18 cellular contexts compared by ENCODE assay signal in genomic region chr1:200388791-200389190, GRCh38. TPM values are rescaled to one million over a fixed set of nuclear protein-coding genes. Genes with fewer than 3 reads are reported as not detected.
DNase-seq lines count a peak whose midpoint lies in the region; FAIRE-seq and TF ChIP-seq lines count a peak whose summit lies in the region.
"Had no signal": no experiment of that assay in that cellular context is flagged by ENCODE, and none has a peak within 500 bp of the region (broad histone marks: within the 10 kb centered on the region; RNA-seq: fewer than 3 reads in every experiment).

No MANE protein-coding gene starts in this region.

- no peak overlapping the region for H3K27ac Mint-ChIP-seq in MCF 10A (ENCODE audit: low read depth, unreplicated experiment)
- H3K27ac Mint-ChIP-seq in astrocyte (ENCODE audit: unreplicated experiment) = no peak overlapping the region
- H3K27ac Mint-ChIP-seq: T-cell had no signal

- no peak overlapping the region for H4K8ac ChIP-seq in mesenchymal stem cell (ENCODE audit: low read length)

- no peaks in the 10 kb centered on the region for H3K79me1 ChIP-seq in mesenchymal stem cell (replicated peaks; ENCODE audit: low read length, poor library complexity, severe bottlenecking)

- H3K4me3 Mint-ChIP-seq in MCF 10A (ENCODE audit: unreplicated experiment) (no peak overlapping the region), astrocyte (ENCODE audit: unreplicated experiment) (no peak overlapping the region)
- H3K4me3 Mint-ChIP-seq: T-cell had no signal

- H3K27me3 ChIP-seq in breast epithelium (no peaks in the 10 kb centered on the region), astrocyte (ENCODE audit: insufficient read depth, low read length) (no peaks in the 10 kb centered on the region), mesenchymal stem cell (ENCODE audit: control insufficient read depth in 1 of 2, insufficient read depth in 1 of 2, low read length in 2 of 2) (no peaks in the 10 kb centered on the region), SJCRH30 (no peaks in the 10 kb centered on the region)
- H3K27me3 ChIP-seq: BLaER1 treated with 17β-estradiol and CSF1 and Interleukin-3, amounts not matched to agents 10 nM and 100 nM had no signal

- intact Hi-C loops in MCF 10A (cut with micrococcal nuclease) (no loop called here), breast epithelium (cut with DNase I; ENCODE audit: low total_unique reads) (no loop called here)

- H4K20me1 ChIP-seq in astrocyte (ENCODE audit: insufficient read depth, low read length) = no peaks in the 10 kb centered on the region
- H4K20me1 ChIP-seq: BLaER1 treated with 17β-estradiol and CSF1 and Interleukin-3, amounts not matched to agents 10 nM and 100 nM had no signal

- H3K36me3 Mint-ChIP-seq in MCF 10A (ENCODE audit: insufficient read depth, unreplicated experiment) = no peaks in the 10 kb centered on the region
- H3K36me3 Mint-ChIP-seq in astrocyte (ENCODE audit: low read depth, unreplicated experiment) = no peaks in the 10 kb centered on the region
- H3K36me3 Mint-ChIP-seq: T-cell had no signal

- H3K4me1 Mint-ChIP-seq in MCF 10A (ENCODE audit: insufficient read depth, unreplicated experiment) (no peaks in the 10 kb centered on the region), astrocyte (ENCODE audit: low read depth, unreplicated experiment) (peaks cover 7% of the 10 kb centered on the region)
- H3K4me1 Mint-ChIP-seq: T-cell had no signal

- CTCF ChIA-PET in MCF 10A (lab: Yijun Ruan, JAX) = interaction anchor here (0.7 to 1.1 kb wide), 3 partner anchors 12 to 706 kb away, joined by 3 to 4 read pairs (median 3); no protein-coding TSS in a partner anchor

- TF ChIP-seq CTCF in MCF 10A (IDR thresholded peaks at IDR 0.05; ENCODE audit: unreplicated experiment) (no peak), breast epithelium (IDR thresholded peaks at IDR 0.05) (no peak), astrocyte (IDR thresholded peaks at IDR 0.05; ENCODE audit: insufficient read depth, low read depth, low read length) (no peak)

- TF ChIP-seq POLR2A in breast epithelium (IDR thresholded peaks at IDR 0.05) = no peak

- WGBS in mesenchymal stem cell = 77% methylated on average over 1 of the region's 1 CpG

- H3K9me3 Mint-ChIP-seq in MCF 10A (ENCODE audit: unreplicated experiment) (no peaks in the 10 kb centered on the region), astrocyte (ENCODE audit: unreplicated experiment) (no peaks in the 10 kb centered on the region)
- H3K9me3 Mint-ChIP-seq: T-cell had no signal

- H3K18ac ChIP-seq in mesenchymal stem cell (ENCODE audit: low read depth in 1 of 2, low read length in 2 of 2) = no peak overlapping the region

- H2BK12ac ChIP-seq in mesenchymal stem cell (ENCODE audit: low read length in 2 of 2) = no peak overlapping the region

- H3K4ac ChIP-seq in mesenchymal stem cell (ENCODE audit: low read depth in 1 of 2, low read length in 2 of 2) = no peak overlapping the region

- no peaks in the 10 kb centered on the region for H3K9me3 ChIP-seq in breast epithelium
- H3K9me3 ChIP-seq in astrocyte (ENCODE audit: insufficient read depth, low read depth, low read length) = no peaks in the 10 kb centered on the region
- H3K9me3 ChIP-seq in mesenchymal stem cell (ENCODE audit: control insufficient read depth, low read length) = no peaks in the 10 kb centered on the region
- H3K9me3 ChIP-seq in SJCRH30 (replicated peaks) = no peaks in the 10 kb centered on the region
- H3K9me3 ChIP-seq: BLaER1 treated with 17β-estradiol and CSF1 and Interleukin-3, amounts not matched to agents 10 nM and 100 nM; HAP-1 had no signal

- H3K4me2 ChIP-seq in astrocyte (ENCODE audit: low read length) (peak overlapping the region; percentile 7), mesenchymal stem cell (ENCODE audit: low read length, poor library complexity, severe bottlenecking) (no peak overlapping the region)
- H3K4me2 ChIP-seq: BLaER1 treated with 17β-estradiol and CSF1 and Interleukin-3, amounts not matched to agents 10 nM and 100 nM had no signal

- H3K4me3 ChIP-seq in breast epithelium = no peak overlapping the region
- H3K4me3 ChIP-seq in astrocyte (ENCODE audit: insufficient read depth, low read depth, low read length) = no peak overlapping the region
- no peak overlapping the region for H3K4me3 ChIP-seq in mesenchymal stem cell (ENCODE audit: insufficient read depth in 1 of 2, low read depth in 1 of 2, low read length in 2 of 2)
- H3K4me3 ChIP-seq in SJCRH30 = no peak overlapping the region
- H3K4me3 ChIP-seq: BLaER1 treated with 17β-estradiol and CSF1 and Interleukin-3, amounts not matched to agents 10 nM and 100 nM; HAP-1 had no signal

- no peak overlapping the region for H3K9ac ChIP-seq in astrocyte (ENCODE audit: low read length)
- H3K9ac ChIP-seq in mesenchymal stem cell (ENCODE audit: low read length) = no peak overlapping the region
- H3K9ac ChIP-seq: BLaER1 treated with 17β-estradiol and CSF1 and Interleukin-3, amounts not matched to agents 10 nM and 100 nM had no signal

- H3K23ac ChIP-seq in mesenchymal stem cell (ENCODE audit: low read length in 2 of 2) = no peak overlapping the region

- H3K4me1 ChIP-seq in breast epithelium (no peaks in the 10 kb centered on the region), astrocyte (ENCODE audit: insufficient read depth, low read length) (peaks cover 3% of the 10 kb centered on the region), mesenchymal stem cell (ENCODE audit: control insufficient read depth, insufficient read depth, low read depth, low read length) (peaks cover 8% of the 10 kb centered on the region), SJCRH30 (no peaks in the 10 kb centered on the region)
- H3K4me1 ChIP-seq: BLaER1 treated with 17β-estradiol and CSF1 and Interleukin-3, amounts not matched to agents 10 nM and 100 nM had no signal

- H2AK5ac ChIP-seq in mesenchymal stem cell (ENCODE audit: low read length, severe bottlenecking) = no peak overlapping the region

- POLR2A ChIA-PET in MCF 10A (lab: Yijun Ruan, JAX) = interaction anchor here (0.9 to 2.1 kb wide), 5 partner anchors 9 to 95 kb away, joined by 3 to 9 read pairs (median 4); partner anchors contain the start of gene ZNF281

- FAIRE-seq in astrocyte (lab: Jason Lieb, UNC) (no peak), HTR-8/SVneo (lab: Jason Lieb, UNC) (no peak)

- no peak overlapping the region for H4K91ac ChIP-seq in mesenchymal stem cell (ENCODE audit: low read length)

- H2BK5ac ChIP-seq in mesenchymal stem cell (ENCODE audit: low read depth, low read length, poor library complexity, severe bottlenecking) = no peak overlapping the region

- H3K27ac ChIP-seq in breast epithelium (no peak overlapping the region), astrocyte (ENCODE audit: low read depth, low read length) (no peak overlapping the region), mesenchymal stem cell (ENCODE audit: low read length, poor library complexity, severe bottlenecking) (peak overlapping the region; percentile 8), SJCRH30 (no peak overlapping the region)
- H3K27ac ChIP-seq: 22Rv1; BLaER1 treated with 17β-estradiol and CSF1 and Interleukin-3, amounts not matched to agents 10 nM and 100 nM had no signal

- H3K27me3 Mint-ChIP-seq in MCF 10A (ENCODE audit: insufficient read depth, unreplicated experiment) (no peaks in the 10 kb centered on the region), astrocyte (ENCODE audit: low read depth, unreplicated experiment) (no peaks in the 10 kb centered on the region)
- H3K27me3 Mint-ChIP-seq: T-cell had no signal

- BruUV-seq in MCF 10A (replicated peaks; lab: Mats Ljungman, UMichigan) = TSS peak; percentile 10

- DNase-seq in MCF 10A (ENCODE audit: unreplicated experiment) = peak; percentile 33
- DNase-seq in breast epithelium (ENCODE audit: low spot score in 2 of 2) = no peak
- DNase-seq in astrocyte (ENCODE audit: low read depth) = no peak
- DNase-seq in mesenchymal stem cell = no peak
- DNase-seq in HPDE6-E6E7 (ENCODE audit: extremely low spot score) = no peak
- no peak for DNase-seq in HTR-8/SVneo (ENCODE audit: insufficient read length, low spot score)
- no peak for DNase-seq in SJCRH30
- no peak for DNase-seq in NCI-H1694 treated with DMSO at 0.1 percent for 48 hours (lab: John Stamatoyannopoulos, UW)
- DNase-seq: KBM-7, NCI-H1105, NCI-H187, NCI-H2171, NCI-H446 treated with DMSO at 0.1 percent for 48 hours, NCI-H748 treated with DMSO at 0.1 percent for 48 hours, T-cell had no signal

- no peaks in the 10 kb centered on the region for H3K79me2 ChIP-seq in astrocyte (ENCODE audit: insufficient read depth, low read length)

- no peak overlapping the region for H2BK120ac ChIP-seq in mesenchymal stem cell (ENCODE audit: low read depth, low read length)

- H3K14ac ChIP-seq in mesenchymal stem cell (ENCODE audit: low read length in 2 of 2) = no peak overlapping the region

- H2AFZ ChIP-seq in astrocyte (ENCODE audit: low read depth, low read length) = no peak overlapping the region
- no peak overlapping the region for H2AFZ ChIP-seq in mesenchymal stem cell (ENCODE audit: low read depth, low read length)

- no peak overlapping the region for H2BK15ac ChIP-seq in mesenchymal stem cell (ENCODE audit: low read depth, poor library complexity, severe bottlenecking)

- H3K36me3 ChIP-seq in breast epithelium = no peaks in the 10 kb centered on the region
- no peaks in the 10 kb centered on the region for H3K36me3 ChIP-seq in astrocyte (ENCODE audit: insufficient read depth, low read length)
- no peaks in the 10 kb centered on the region for H3K36me3 ChIP-seq in mesenchymal stem cell (ENCODE audit: control insufficient read depth in 1 of 2, insufficient read depth in 2 of 2, low read depth in 1 of 2, low read length in 2 of 2)
- no peaks in the 10 kb centered on the region for H3K36me3 ChIP-seq in SJCRH30
- H3K36me3 ChIP-seq: BLaER1 treated with 17β-estradiol and CSF1 and Interleukin-3, amounts not matched to agents 10 nM and 100 nM; HAP-1 had no signal

RNA-seq across cellular contexts. Expression of gene ZNF281, which starts 21.0 kb away (rescaled TPM):
- total RNA-seq in MCF 10A (2022) = 22.3 and 24.8 TPM in 2 replicates
- 10 to 100 TPM; 11.0 to 25.6 (median 16.1) TPM for total RNA-seq in breast epithelium
- 36.2 and 39.3 TPM in 2 replicates for total RNA-seq in astrocyte
- polyA plus RNA-seq in mesenchymal stem cell (2013, experiment 1 of 2) = 28.4 TPM
- 27.8 TPM for polyA plus RNA-seq in mesenchymal stem cell (2013, experiment 2 of 2)
- 20.0 TPM in 2 replicates for total RNA-seq in SJCRH30 (2014; rRNA removed; shearing (Covaris generic))
